ENCODE assay signal across 1 cellular context in genomic region chr11:65437436-65438227, GRCh38.
TF ChIP-seq lines count a peak whose summit lies in the region.

No MANE protein-coding gene starts in this region.

TF ChIP-seq in GM23338, 12 proteins besides CTCF, POLR2A, EP300 and RAD21 (continued from another document):
- TF ChIP-seq ETS1 (IDR thresholded peaks at IDR 0.05): no peak
- no peak for TF ChIP-seq REST (IDR thresholded peaks at IDR 0.05; ENCODE audit: unreplicated experiment)
- no peak for TF ChIP-seq EZH2 (IDR thresholded peaks at IDR 0.05; ENCODE audit: low read depth, unreplicated experiment)
- TF ChIP-seq CREB1 (CRISPR knock-in tag; IDR thresholded peaks at IDR 0.05; ENCODE audit: low read depth): no peak
- no peak for TF ChIP-seq STAT1 (IDR thresholded peaks at IDR 0.05; ENCODE audit: unreplicated experiment)
